ENCODE assay signal across 8 cellular contexts in the genomic region with DNA sequence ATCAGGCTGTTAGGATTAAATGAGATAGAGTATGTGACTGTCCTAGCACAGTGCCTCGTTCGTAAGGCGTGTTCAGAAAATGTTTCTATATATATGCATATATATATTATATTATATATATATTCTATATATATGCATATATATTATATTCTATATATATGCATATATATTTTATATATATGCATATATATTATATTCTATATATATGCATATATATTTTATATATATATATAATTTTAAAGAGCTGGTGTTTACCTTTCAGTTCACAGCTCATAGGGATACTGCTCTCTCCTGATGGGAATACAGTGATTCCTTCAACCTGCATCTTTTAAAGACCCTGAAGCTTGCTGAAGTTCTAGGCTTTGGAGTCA. TPM values are rescaled to one million over a fixed set of nuclear protein-coding genes. Genes with fewer than 3 reads are reported as not detected.
A peak's percentile ranks its signal among the peaks of the same experiment; 100 is the strongest.
DNase-seq lines count a peak whose midpoint lies in the region; ATAC-seq and TF ChIP-seq lines count a peak whose summit lies in the region.

No MANE protein-coding gene starts in this region.

- ATAC-seq in naive B cell (ENCODE audit: low read depth in 2 of 2) (no peak), HG03139 (IDR thresholded peaks at IDR 0.05; ENCODE audit: unreplicated experiment) (no peak)

- peaks cover 9% of the 10 kb centered on the region for H3K4me1 ChIP-seq in colonic mucosa

- no peaks in the 10 kb centered on the region for H3K9me3 ChIP-seq in KOPT-K1 (ENCODE audit: insufficient read depth, low read length, poor library complexity, severe bottlenecking)
- H3K9me3 ChIP-seq in colonic mucosa = no peaks in the 10 kb centered on the region

- peaks cover 0 to 6% (median 6%) of the 10 kb centered on the region in 3 donors for H3K27me3 Mint-ChIP-seq in naive B cell

- H3K36me3 Mint-ChIP-seq in naive B cell = peaks cover 0 to 10% of the 10 kb centered on the region in 2 donors

- H3K4me3 ChIP-seq in AG10803 (ENCODE audit: low read length) = peak overlapping the region; percentile 95
- H3K4me3 ChIP-seq in colonic mucosa = peak overlapping the region; percentile 64

- no peak for DNase-seq in AG10803 (ENCODE audit: low read depth)
- no peak for DNase-seq in colonic mucosa
- DNase-seq in naive B cell = no peak
- DNase-seq in mesenteric fat pad (ENCODE audit: low spot score) = no peak
- no peak for DNase-seq in NCI-H82 (lab: John Stamatoyannopoulos, UW)
- no peak for DNase-seq in GM19240 (ENCODE audit: insufficient read length, low spot score)

- TF ChIP-seq CTCF in AG10803 (conservative IDR thresholded peaks at IDR 0.05; ENCODE audit: low read length) (no peak), colonic mucosa (IDR thresholded peaks at IDR 0.05) (no peak)

- H3K36me3 ChIP-seq in KOPT-K1 (ENCODE audit: insufficient read depth, low read length) = peaks cover 41% of the 10 kb centered on the region
- no peaks in the 10 kb centered on the region for H3K36me3 ChIP-seq in colonic mucosa

- peak overlapping the region in 7 of 8 donors; percentile 88 to 99 (median 97) for H3K4me3 Mint-ChIP-seq in naive B cell

- H3K9ac ChIP-seq in colonic mucosa (ENCODE audit: low read depth in 2 of 2, low read length in 2 of 2) = peak overlapping the region; percentile 77 to 97

- H3K9me3 Mint-ChIP-seq in naive B cell = no peaks in the 10 kb centered on the region

- H3K4me1 Mint-ChIP-seq in naive B cell = peaks cover 7 to 12% (median 8%) of the 10 kb centered on the region in 3 donors

- peak overlapping the region; percentile 93 to 99 (median 98) for H3K27ac Mint-ChIP-seq in naive B cell

- H3K27ac ChIP-seq in KOPT-K1 (ENCODE audit: low read depth, low read length, poor library complexity, severe bottlenecking) (peak overlapping the region; percentile 91), colonic mucosa (peak overlapping the region; percentile 87)

- no peaks in the 10 kb centered on the region for H3K27me3 ChIP-seq in colonic mucosa

- intact Hi-C loops in colonic mucosa (cut with DNase I) = loop anchor here (5.0 kb wide), 1 partner anchor 145 kb away; the partner anchor contains the start of genes GTF2E1 and RABL3

RNA-seq across cellular contexts. Expression of gene NDUFB4, which starts 0.7 kb away (rescaled TPM):
- 100 to 1,000 TPM; 183 to 192 TPM for total RNA-seq in colonic mucosa
- 100 to 1,000 TPM; 192 to 261 (median 230) TPM for polyA plus RNA-seq in naive B cell (ENCODE audit: low read depth in 6 of 6)
- 122 TPM for total RNA-seq in mesenteric fat pad
